ENCODE assay signal across 8 cellular contexts in genomic region chr13:32538621-32539246, GRCh38. TPM values are rescaled to one million over a fixed set of nuclear protein-coding genes. Genes with fewer than 3 reads are reported as not detected.
DNase-seq lines count a peak whose midpoint lies in the region; ATAC-seq and TF ChIP-seq lines count a peak whose summit lies in the region.

Gene N4BP2L2 (minus strand): TSS chr13:32538795. CDS start chr13:32537027, 1,768 bp downstream.

- CTCF ChIA-PET in WTC11 (lab: Charles Lee), result interaction anchor here (1.6 to 2.8 kb wide), 2 partner anchors 43 to 49 kb away, joined by 5 to 11 read pairs; no protein-coding TSS in a partner anchor

- peaks cover 28% of the 10 kb centered on the region for H3K4me1 Mint-ChIP-seq in WTC11

- H4K20me1 ChIP-seq in smooth muscle cell (ENCODE audit: low read depth), result peaks cover 14% of the 10 kb centered on the region

- ATAC-seq in HG03196 (IDR thresholded peaks at IDR 0.05; ENCODE audit: unreplicated experiment) (peak; percentile 98), WTC11 (peak; percentile 99)

- peaks cover 32% of the 10 kb centered on the region for H3K36me3 Mint-ChIP-seq in WTC11

- POLR2A ChIA-PET in WTC11 (lab: Charles Lee), result interaction anchor here (1.3 kb wide), 1 partner anchor 130 kb away, joined by 3 read pairs; no protein-coding TSS in a partner anchor

- H3K9me3 Mint-ChIP-seq in WTC11, result no peaks in the 10 kb centered on the region

- H3K9ac ChIP-seq in smooth muscle cell (ENCODE audit: low read depth), result peak within 1 kb of the TSS; percentile 98

- H3K27me3 Mint-ChIP-seq in WTC11 (ENCODE audit: low read depth), result no peaks in the 10 kb centered on the region

- 1% methylated on average over 32 of the region's 32 CpGs for WGBS in smooth muscle cell (ENCODE audit: low lambda C conversion rate)

- peak within 1 kb of the TSS; percentile 99 for H3K4me3 Mint-ChIP-seq in WTC11

- H3K79me2 ChIP-seq in smooth muscle cell (ENCODE audit: low read depth), result peaks cover 46% of the 10 kb centered on the region

- H3K4me1 ChIP-seq in smooth muscle cell (ENCODE audit: low read depth), result peaks cover 8% of the 10 kb centered on the region

- TF ChIP-seq CTCF in WTC11 (IDR thresholded peaks at IDR 0.05) (no peak), cardiac fibroblast (IDR thresholded peaks at IDR 0.05; ENCODE audit: low read depth, low read length) (peak; percentile 24), smooth muscle cell (IDR thresholded peaks at IDR 0.05; ENCODE audit: borderline replicate concordance, insufficient read depth, poor library complexity, severe bottlenecking) (no peak)

- H3K9me3 ChIP-seq in smooth muscle cell (replicated peaks; ENCODE audit: low read depth), result no peaks in the 10 kb centered on the region

- H3K4me3 ChIP-seq in cardiac fibroblast (replicated peaks in 1 of 2; ENCODE audit: low read depth in 2 of 2, low read length in 2 of 2) (peak within 1 kb of the TSS; percentile 62 to 65), smooth muscle cell (peak within 1 kb of the TSS; percentile 86)

- H3F3A ChIP-seq in smooth muscle cell (ENCODE audit: low read depth), result no peaks in the 10 kb centered on the region

- DNase-seq in AG08396 (ENCODE audit: low spot score) (peak; percentile 91), NCI-H226 (peak; percentile 90), WTC11 (ENCODE audit: low spot score) (peak; percentile 91), cardiac fibroblast (ENCODE audit: low read depth in 2 of 2) (peak; percentile 98), iPS-NIHi7 (ENCODE audit: extremely low spot score) (peak; percentile 93), smooth muscle cell (lab: John Stamatoyannopoulos, UW; ENCODE audit: unreplicated experiment) (peak; percentile 45)

- no peaks in the 10 kb centered on the region for H3K27me3 ChIP-seq in smooth muscle cell (ENCODE audit: low read depth)

- peak within 1 kb of the TSS; percentile 98 for H2AFZ ChIP-seq in smooth muscle cell (ENCODE audit: low read depth)

- TF ChIP-seq POLR2A in GM18951 (IDR thresholded peaks at IDR 0.05; ENCODE audit: extremely low read depth, insufficient read depth, insufficient read length), result peak; percentile 42

- H3K4me2 ChIP-seq in smooth muscle cell, result peak within 1 kb of the TSS; percentile 88

- H3K27ac Mint-ChIP-seq in WTC11, result peak within 1 kb of the TSS; percentile 100

- in situ Hi-C loops in GM18951 (cut with MboI; ENCODE audit: low sequenced_read_pairs, unreplicated experiment), result no loop called here

- H3K27ac ChIP-seq in smooth muscle cell (ENCODE audit: low read depth), result peak within 1 kb of the TSS; percentile 96

- H3K36me3 ChIP-seq in smooth muscle cell (ENCODE audit: low read depth), result peaks cover 12% of the 10 kb centered on the region

TF ChIP-seq in WTC11, 78 proteins besides CTCF, POLR2A, EP300 and RAD21 (continues in another document):
- TF ChIP-seq ATF6 (CRISPR knock-in tag; IDR thresholded peaks at IDR 0.05) (no peak), GTF2I (CRISPR knock-in tag; conservative IDR thresholded peaks at IDR 0.05) (no peak), ZNF396 (CRISPR knock-in tag; IDR thresholded peaks at IDR 0.05; ENCODE audit: borderline replicate concordance) (peak; percentile 53; the same call in 1 of the 2 replicates), PRDM15 (CRISPR knock-in tag; IDR thresholded peaks at IDR 0.05) (peak; percentile 62), USF1 (CRISPR knock-in tag; IDR thresholded peaks at IDR 0.05) (no peak), AFF4 (CRISPR knock-in tag; IDR thresholded peaks at IDR 0.05; ENCODE audit: borderline replicate concordance) (no peak), HMGXB4 (CRISPR knock-in tag; IDR thresholded peaks at IDR 0.05) (0 out of 2 replicates have a peak, but pooled peaks have one; percentile 28), NFATC4 (CRISPR knock-in tag; IDR thresholded peaks at IDR 0.05) (no peak)

RNA-seq across cellular contexts. Expression of gene N4BP2L2, which starts in this region (rescaled TPM):
- total RNA-seq in WTC11 (2021) (68.9 to 78.3 TPM (median 72.9 TPM) in 3 replicates), smooth muscle cell (96.0 and 110 TPM in 2 replicates)
- polyA plus RNA-seq in smooth muscle cell, result 51.3 and 72.1 TPM in 2 replicates

Comparison
In these comparisons a context has a peak if more than half of its experiments do, and no peak if none do; other contexts are left out.
1. Peak in every context shown above with its lines: DNase-seq, ATAC-seq, H3K4me3 ChIP-seq and H3K27ac ChIP-seq.
2. DNase-seq: peak in every context shown above with its lines; median percentile 98 in cardiac fibroblast; 93 in iPS-NIHi7; 91 in AG08396; 91 in WTC11; 90 in NCI-H226; 45 in smooth muscle cell.